22 cellular contexts compared by ENCODE assay signal in the genomic region with DNA sequence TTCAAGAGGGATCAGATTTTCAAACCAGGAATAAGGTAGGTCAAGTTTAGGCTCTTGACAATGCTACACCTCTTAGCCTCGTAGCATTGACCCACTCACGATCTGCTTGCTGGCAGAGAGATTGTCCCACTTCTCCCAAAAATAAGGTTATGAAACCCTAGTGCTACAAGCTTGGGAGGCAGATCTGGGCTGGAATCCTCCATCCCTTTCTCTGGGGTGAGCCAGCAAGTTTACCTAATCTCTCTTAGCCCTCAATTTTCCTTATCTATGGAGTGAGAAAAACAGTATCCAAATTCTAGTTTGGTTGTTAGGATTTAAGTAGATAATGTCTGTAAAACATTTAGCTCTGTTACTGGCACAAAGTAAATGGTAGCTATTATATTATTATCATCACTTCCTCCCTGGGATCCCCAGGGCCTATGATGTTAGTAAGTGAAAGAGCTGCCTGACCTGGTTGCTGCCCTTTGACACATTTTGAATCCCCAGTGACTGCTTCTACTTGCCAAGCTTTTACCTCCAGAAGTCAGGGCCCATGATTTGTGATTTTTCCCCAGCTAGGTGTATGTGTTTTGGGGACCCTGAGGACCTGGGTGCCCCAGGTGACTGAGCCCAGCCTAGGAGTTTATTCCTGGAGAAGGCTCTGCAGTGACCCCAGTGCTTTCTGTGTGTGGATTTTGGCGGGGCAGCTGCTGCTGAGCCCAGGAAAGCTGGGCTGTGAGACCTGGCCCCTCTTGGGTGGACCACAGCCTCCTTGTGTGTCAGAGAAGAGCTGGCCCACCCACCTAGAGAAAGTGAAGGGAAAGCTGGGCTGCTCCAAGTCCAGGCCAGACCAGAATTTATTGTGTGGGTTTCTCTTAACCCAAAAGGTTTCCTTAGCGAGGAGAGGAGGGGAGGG. TPM values are rescaled to one million over a fixed set of nuclear protein-coding genes. Genes with fewer than 3 reads are reported as not detected.
DNase-seq lines count a peak whose midpoint lies in the region; ATAC-seq and TF ChIP-seq lines count a peak whose summit lies in the region.
"Had no signal": no experiment of that assay in that cellular context is flagged by ENCODE, and none has a peak within 500 bp of the region (broad histone marks: within the 10 kb centered on the region; RNA-seq: fewer than 3 reads in every experiment).

No MANE protein-coding gene starts in this region.

- 75 to 77% methylated on average over 4 of the region's 4 CpGs for WGBS in body of pancreas, 2 donors
- WGBS in heart left ventricle, 4 donors, result 56 to 83% (median 77%) methylated on average over 4 of the region's 4 CpGs

- H3K4me1 Mint-ChIP-seq in endothelial cell (ENCODE audit: unreplicated experiment), result no peaks in the 10 kb centered on the region
- H3K4me1 Mint-ChIP-seq: B cell; CD4-positive, CD25-positive, alpha-beta regulatory T cell had no signal

- H3K27me3 Mint-ChIP-seq in endothelial cell (ENCODE audit: unreplicated experiment), result peaks cover 4% of the 10 kb centered on the region

- peak; percentile 33 for ATAC-seq in body of pancreas
- peak in 3 of 4 donors; percentile 42 to 60 (median 47) for ATAC-seq in heart left ventricle
- ATAC-seq in sciatic nerve, result peak; percentile 88
- ATAC-seq in GM19463 (IDR thresholded peaks at IDR 0.05; ENCODE audit: unreplicated experiment), result no peak
- ATAC-seq: A549 had no signal

- no peak overlapping the region for H3K9ac ChIP-seq in BLaER1 treated with 17β-estradiol and CSF1 and Interleukin-3, amounts not matched to agents 10 nM and 100 nM

- H3K27ac ChIP-seq in BLaER1 treated with 17β-estradiol and CSF1 and Interleukin-3, amounts not matched to agents 10 nM and 100 nM, result no peak overlapping the region
- H3K27ac ChIP-seq in body of pancreas (peak overlapping the region in 1 of 4 donors; percentile 16), heart left ventricle (peak overlapping the region in 3 of 12 donors; percentile 36 to 39 (median 38))
- H3K27ac ChIP-seq: A549, HL-60, RWPE1, SJCRH30 had no signal

- no peaks in the 10 kb centered on the region for H3K27me3 ChIP-seq in BLaER1 treated with 17β-estradiol and CSF1 and Interleukin-3, amounts not matched to agents 10 nM and 100 nM
- no peaks in the 10 kb centered on the region for H3K27me3 ChIP-seq in body of pancreas
- H3K27me3 ChIP-seq in heart left ventricle, result no peaks in the 10 kb centered on the region
- H3K27me3 ChIP-seq: SJCRH30 had no signal

- DNase-seq in body of pancreas (no peak), heart left ventricle (peak in 1 of 5 donors; percentile 33), sciatic nerve (ENCODE audit: low spot score) (peak; percentile 66), 8988T (no peak), endothelial cell (ENCODE audit: low spot score) (no peak)
- DNase-seq: CD4-positive, CD25-positive, alpha-beta regulatory T cell; COR-L47; H7; KBM-7; NCI-H1092 treated with DMSO at 0.1 percent for 48 hours; NCI-H146; NCI-H2029; NCI-H226; NCI-H510A treated with DMSO at 0.1 percent for 48 hours; NCI-H748 treated with DMSO at 0.1 percent for 48 hours; SJCRH30 had no signal

- H3K4me3 Mint-ChIP-seq in endothelial cell (ENCODE audit: unreplicated experiment), result no peak overlapping the region
- H3K4me3 Mint-ChIP-seq: B cell; CD4-positive, CD25-positive, alpha-beta regulatory T cell had no signal

- TF ChIP-seq POLR2A in body of pancreas (IDR thresholded peaks at IDR 0.05) (no peak), heart left ventricle (IDR thresholded peaks at IDR 0.05) (no peak)

- H3K36me3 Mint-ChIP-seq in endothelial cell (ENCODE audit: low read depth, unreplicated experiment), result no peaks in the 10 kb centered on the region
- H3K36me3 Mint-ChIP-seq: CD4-positive, CD25-positive, alpha-beta regulatory T cell had no signal

- H3K4me2 ChIP-seq in BLaER1 treated with 17β-estradiol and CSF1 and Interleukin-3, amounts not matched to agents 10 nM and 100 nM, result peak overlapping the region in 7 of 11 experiments; percentile 24 to 80 (median 71); a peak in 13 of 22 replicates
- H3K4me2 ChIP-seq: A549 had no signal

- H3K36me3 ChIP-seq in BLaER1 treated with 17β-estradiol and CSF1 and Interleukin-3, amounts not matched to agents 10 nM and 100 nM, result no peaks in the 10 kb centered on the region
- H3K36me3 ChIP-seq in body of pancreas (replicated peaks in 1 of 2; ENCODE audit: insufficient read depth in 1 of 2, low read depth in 2 of 2) (no peaks in the 10 kb centered on the region), heart left ventricle (no peaks in the 10 kb centered on the region)
- H3K36me3 ChIP-seq: SJCRH30 had no signal

- peaks cover 4% of the 10 kb centered on the region for H3K9me3 Mint-ChIP-seq in endothelial cell (ENCODE audit: unreplicated experiment)

- TF ChIP-seq CTCF in body of pancreas (IDR thresholded peaks at IDR 0.05), result no peak
- no peak for TF ChIP-seq CTCF in heart left ventricle (IDR thresholded peaks at IDR 0.05)
- TF ChIP-seq CTCF in endothelial cell (IDR thresholded peaks at IDR 0.05; ENCODE audit: unreplicated experiment), result no peak

- H3K4me1 ChIP-seq in BLaER1 treated with 17β-estradiol and CSF1 and Interleukin-3, amounts not matched to agents 10 nM and 100 nM, result peaks cover 4 to 38% (median 29%) of the 10 kb centered on the region in 10 experiments; a peak in 17 of 20 replicates
- H3K4me1 ChIP-seq in body of pancreas, result no peaks in the 10 kb centered on the region
- peaks cover 0 to 31% (median 12%) of the 10 kb centered on the region in 12 donors for H3K4me1 ChIP-seq in heart left ventricle
- H3K4me1 ChIP-seq: A549 had no signal

- H4K20me1 ChIP-seq in BLaER1 treated with 17β-estradiol and CSF1 and Interleukin-3, amounts not matched to agents 10 nM and 100 nM, result no peaks in the 10 kb centered on the region

- H3K9me3 ChIP-seq in BLaER1 treated with 17β-estradiol and CSF1 and Interleukin-3, amounts not matched to agents 10 nM and 100 nM (replicated peaks in 1 of 11), result peaks cover 14 to 20% (median 17%) of the 10 kb centered on the region in 11 experiments; a peak in 21 of 22 replicates
- H3K9me3 ChIP-seq in body of pancreas, result no peaks in the 10 kb centered on the region
- H3K9me3 ChIP-seq in heart left ventricle, result peaks cover 0 to 26% (median 5%) of the 10 kb centered on the region in 12 donors
- H3K9me3 ChIP-seq: A549 had no signal

- no peak overlapping the region for H3K4me3 ChIP-seq in BLaER1 treated with 17β-estradiol and CSF1 and Interleukin-3, amounts not matched to agents 10 nM and 100 nM
- H3K4me3 ChIP-seq in body of pancreas, result no peak overlapping the region
- H3K4me3 ChIP-seq in heart left ventricle, result no peak overlapping the region
- H3K4me3 ChIP-seq: A549, SJCRH30 had no signal

- intact Hi-C loops in body of pancreas (cut with DNase I) (loop anchor here (5.0 kb wide), 1 partner anchor 456 kb away; no protein-coding TSS in a partner anchor), heart left ventricle (cut with DNase I) (loop anchor here in 9 of 10 donors (2.0 to 10.0 kb wide), 10 partner anchors 47 to 619 kb away; no protein-coding TSS in a partner anchor), sciatic nerve (cut with DNase I) (loop anchor here (10.0 kb wide), 1 partner anchor 459 kb away; no protein-coding TSS in a partner anchor)

- no peak overlapping the region for H3K27ac Mint-ChIP-seq in endothelial cell (ENCODE audit: unreplicated experiment)
- H3K27ac Mint-ChIP-seq: B cell; CD4-positive, CD25-positive, alpha-beta regulatory T cell had no signal

RNA-seq across cellular contexts. Expression of a gene that starts 48.2 kb away (rescaled TPM):
- total RNA-seq in body of pancreas (1 to 10 TPM; 2.6 to 3.9 TPM), heart left ventricle (10 to 100 TPM in 1 of 9 donors, 1 to 10 TPM in 8; 6.2 to 11.5 (median 8.2) TPM), sciatic nerve (9.5 TPM), endothelial cell (ENCODE audit: unreplicated experiment) (14.9 TPM)
- polyA plus RNA-seq in heart left ventricle, result 1 to 10 TPM; 1.4 to 4.4 TPM
